ENCODE assay signal across 21 cellular contexts in the genomic region with DNA sequence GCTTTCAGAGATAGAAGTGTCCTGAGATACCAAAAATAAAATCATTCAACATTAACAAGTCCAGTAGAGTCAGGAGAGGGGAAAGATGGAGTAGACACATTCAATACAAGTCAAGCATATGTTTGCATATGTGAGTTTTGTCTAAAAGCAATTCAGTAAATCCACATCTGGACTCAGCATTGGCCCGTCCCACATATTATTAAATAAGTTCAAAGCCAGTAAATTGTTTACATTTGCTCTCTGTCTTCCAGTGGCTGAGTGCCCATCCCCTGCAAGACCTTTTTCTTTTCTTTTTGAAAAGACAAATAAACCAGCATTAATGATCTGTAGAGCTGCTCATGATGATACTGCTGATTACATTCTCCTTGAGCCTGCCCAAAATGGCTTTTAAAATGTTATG.
"Had no signal": no experiment of that assay in that cellular context is flagged by ENCODE, and none has a peak within 500 bp of the region (broad histone marks: within the 10 kb centered on the region; RNA-seq: fewer than 3 reads in every experiment).

No MANE protein-coding gene starts in this region.

- H3K27me3 ChIP-seq: esophagus squamous epithelium, foreskin keratinocyte, tibial artery had no signal

- ATAC-seq: activated CD4-positive, alpha-beta T cell treated with anti-CD3 and anti-CD28 coated beads for 36 hours; activated T-cell treated with anti-CD3 and anti-CD28 coated beads, Interleukin-2, amount 50 U/mL, for 4 hours; left lung; natural killer cell; stimulated activated naive CD8-positive, alpha-beta T cell treated with anti-CD3 and anti-CD28 coated beads, Interleukin-15, Interleukin-2, amounts not matched to agents 100 U/mL and 50 U/mL, for 24 hours; WTC11 had no signal

- H3K4me1 ChIP-seq: esophagus squamous epithelium, foreskin keratinocyte, left lung had no signal

- H3K9me3 ChIP-seq: esophagus squamous epithelium, left lung, tibial artery had no signal

- FAIRE-seq: urothelium cell line had no signal

- H3K27ac ChIP-seq: coronary artery, foreskin keratinocyte, left lung, tibial artery had no signal

- H3K4me3 ChIP-seq: coronary artery, esophagus squamous epithelium, left lung, lung, tibial artery had no signal

- DNase-seq: activated CD4-positive, alpha-beta T cell treated with anti-CD3 and anti-CD28 coated beads for 36 hours; activated CD4-positive, alpha-beta T cell treated with anti-CD3 and anti-CD28 coated beads, Interleukin-2, amount 50 U/mL, for 4 hours; activated CD8-positive, alpha-beta memory T cell treated with anti-CD3 and anti-CD28 coated beads, Interleukin-2, amount 50 U/mL, for 48 hours; activated naive CD4-positive, alpha-beta T cell treated with anti-CD3 and anti-CD28 coated beads for 36 hours; activated naive CD8-positive, alpha-beta T cell treated with anti-CD3 and anti-CD28 coated beads, Interleukin-2, amount 10 ng/mL, durations not matched to agents 7 days and 5 days; activated T-cell treated with anti-CD3 and anti-CD28 coated beads, Interleukin-2, amount 50 U/mL, for 4 hours; amniotic stem cell; esophagus squamous epithelium; foreskin keratinocyte; immature natural killer cell; left lung; natural killer cell; retina; stimulated activated CD4-positive, alpha-beta T cell treated with anti-CD3 and anti-CD28 coated beads, Interleukin-4, amount 100 ng/mL, for 24 hours; stimulated activated naive CD8-positive, alpha-beta T cell treated with anti-CD3 and anti-CD28 coated beads, Interleukin-15, Interleukin-2, amounts not matched to agents 100 U/mL and 50 U/mL, for 24 hours; T-helper 1 cell; tibial artery had no signal

- H3K36me3 ChIP-seq: esophagus squamous epithelium, left lung had no signal
